ENCODE assay signal across 1 cellular context in the genomic region with DNA sequence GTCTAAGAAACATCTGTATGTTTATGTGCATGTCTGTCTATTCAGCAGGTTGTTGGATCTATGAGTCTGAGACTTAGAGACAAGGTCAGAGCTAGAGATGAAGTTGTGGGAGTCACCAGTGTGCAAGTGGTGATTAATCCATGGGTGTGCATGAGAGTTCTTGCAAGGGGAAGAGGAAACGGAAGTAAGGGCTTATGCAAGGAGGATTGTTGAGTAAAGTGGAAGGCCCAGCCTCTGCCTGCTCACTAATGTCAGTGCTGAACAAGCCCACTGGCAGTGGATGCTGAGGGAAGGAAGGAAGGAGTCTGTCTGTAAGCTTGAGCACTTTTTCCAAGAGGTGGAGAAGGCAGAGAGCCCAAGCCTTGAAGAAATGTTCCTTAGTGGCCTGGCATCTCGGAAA.
A peak's percentile ranks its signal among the peaks of the same experiment; 100 is the strongest.
TF ChIP-seq lines count a peak whose summit lies in the region.

No MANE protein-coding gene starts in this region.

TF ChIP-seq in IMR-90, 13 proteins besides CTCF, POLR2A, EP300 and RAD21:
- 0 out of 2 replicates have a peak, but pooled peaks have one; percentile 1 for TF ChIP-seq CEBPB (IDR thresholded peaks at IDR 0.05; ENCODE audit: low read depth, low read length)
